ENCODE assay signal across 19 cellular contexts in the genomic region with DNA sequence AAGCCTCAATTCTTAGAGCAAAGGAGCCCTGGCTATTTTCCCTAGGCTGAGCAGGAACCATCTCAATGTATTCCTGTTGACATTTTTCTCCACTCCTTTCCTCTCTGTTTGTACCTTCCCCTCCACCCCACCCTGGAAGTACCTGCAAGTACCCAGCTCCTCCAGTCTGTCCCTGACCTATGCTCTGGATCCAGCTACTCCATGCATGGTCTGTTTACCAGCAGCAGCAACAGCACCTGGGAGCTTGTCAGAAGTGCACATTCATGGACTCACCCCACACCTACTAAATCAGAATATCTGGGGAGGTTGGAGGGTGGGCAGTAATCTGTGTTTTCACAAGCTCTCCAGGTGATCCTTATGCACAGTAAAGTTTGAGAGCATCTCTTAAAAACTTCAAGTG.
"Had no signal": no experiment of that assay in that cellular context is flagged by ENCODE, and none has a peak within 500 bp of the region (broad histone marks: within the 10 kb centered on the region; RNA-seq: fewer than 3 reads in every experiment).

No MANE protein-coding gene starts in this region.

- H3K27me3 ChIP-seq: neutrophil, pancreas, right lobe of liver, uterus had no signal

- H3K4me3 Mint-ChIP-seq: central memory CD8-positive, alpha-beta T cell; natural killer cell; stimulated activated naive B cell treated with anti-CD40 and anti-IgM and Interleukin-4, amounts not matched to agents 10 μg/mL and 1 μg/mL and 100 μg/mL, for 72 hours; stimulated activated naive CD8-positive, alpha-beta T cell treated with anti-CD3 and anti-CD28 coated beads, Interleukin-15, Interleukin-2, amounts not matched to agents 100 ng/mL and 50 ng/mL, for 24 hours had no signal

- H3K4me3 ChIP-seq: coronary artery, pancreas, right lobe of liver, thoracic aorta, uterus had no signal

- H3K36me3 Mint-ChIP-seq: natural killer cell; stimulated activated naive B cell treated with anti-CD40 and anti-IgM and Interleukin-4, amounts not matched to agents 10 μg/mL and 1 μg/mL and 100 μg/mL, for 72 hours had no signal

- H3K9me3 ChIP-seq: neutrophil, pancreas, right lobe of liver, thoracic aorta, uterus had no signal

- H3K4me1 ChIP-seq: pancreas, right lobe of liver, uterus had no signal

- H3K9me3 Mint-ChIP-seq: central memory CD8-positive, alpha-beta T cell; natural killer cell; stimulated activated naive B cell treated with anti-CD40 and anti-IgM and Interleukin-4, amounts not matched to agents 10 μg/mL and 1 μg/mL and 100 μg/mL, for 72 hours; stimulated activated naive CD8-positive, alpha-beta T cell treated with anti-CD3 and anti-CD28 coated beads, Interleukin-15, Interleukin-2, amounts not matched to agents 100 ng/mL and 50 ng/mL, for 24 hours had no signal

- ATAC-seq: left lobe of liver; natural killer cell; pancreas; right lobe of liver; stimulated activated naive B cell treated with anti-CD40 and anti-IgM and Interleukin-4, amounts not matched to agents 10 μg/mL and 1 μg/mL and 100 μg/mL, for 72 hours had no signal

- DNase-seq: dermis blood vessel endothelial cell; effector memory CD4-positive, alpha-beta T cell; erythroblast; head of caudate nucleus; natural killer cell; pancreas; right lobe of liver; small intestine; stimulated activated CD4-positive, alpha-beta T cell treated with anti-CD3 and anti-CD28 coated beads, Interleukin-15, amount 100 ng/mL, for 24 hours; stimulated activated CD4-positive, alpha-beta T cell treated with anti-CD3 and anti-CD28 coated beads, Interleukin-2, amount 100 ng/mL, for 48 hours; stimulated activated naive B cell treated with anti-CD40 and anti-IgM and Interleukin-4, amounts not matched to agents 10 μg/mL and 1 μg/mL and 100 μg/mL, for 72 hours; trophoblast cell; uterus had no signal

- H3K27ac ChIP-seq: coronary artery, neutrophil, pancreas, right lobe of liver, thoracic aorta, uterus had no signal

- H3K27ac Mint-ChIP-seq: natural killer cell; stimulated activated naive B cell treated with anti-CD40 and anti-IgM and Interleukin-4, amounts not matched to agents 10 μg/mL and 1 μg/mL and 100 μg/mL, for 72 hours; stimulated activated naive CD8-positive, alpha-beta T cell treated with anti-CD3 and anti-CD28 coated beads, Interleukin-15, Interleukin-2, amounts not matched to agents 100 ng/mL and 50 ng/mL, for 24 hours had no signal

- H3K36me3 ChIP-seq: neutrophil, pancreas, right lobe of liver, uterus had no signal
